In genomic region chr20:49415664-49416044, GRCh38 we compare ENCODE assay signal across 24 cellular contexts.
"Had no signal": no experiment of that assay in that cellular context is flagged by ENCODE, and none has a peak within 500 bp of the region (broad histone marks: within the 10 kb centered on the region; RNA-seq: fewer than 3 reads in every experiment).

No MANE protein-coding gene starts in this region.

- H3K9me3 ChIP-seq: spleen, testis had no signal

- H3K4me1 ChIP-seq: parathyroid adenoma had no signal

- H3K27me3 ChIP-seq: testis had no signal

- H3K27ac ChIP-seq: brain microvascular endothelial cell, parathyroid adenoma, spleen, testis, VCaP had no signal

- H3K36me3 ChIP-seq: brain microvascular endothelial cell, spleen had no signal

- H3K9ac ChIP-seq: parathyroid adenoma had no signal

- H3K4me3 ChIP-seq: spleen, testis had no signal

- DNase-seq: activated CD4-positive, alpha-beta T cell treated with anti-CD3 and anti-CD28 coated beads for 4 hours; activated CD4-positive, alpha-beta T cell treated with anti-CD3 and anti-CD28 coated beads, Interleukin-2, amount 50 U/mL, for 48 hours; activated CD8-positive, alpha-beta memory T cell treated with anti-CD3 and anti-CD28 coated beads for 24 hours; activated effector memory CD4-positive, alpha-beta T cell treated with anti-CD3 and anti-CD28 coated beads, Interleukin-2, amount 50 U/mL, for 16 hours; activated naive CD4-positive, alpha-beta T cell treated with anti-CD3 and anti-CD28 coated beads for 36 hours; activated naive CD8-positive, alpha-beta T cell treated with anti-CD3 and anti-CD28 coated beads, Interleukin-2, amount 10 ng/mL, durations not matched to agents 7 days and 5 days; activated T-cell treated with anti-CD3 and anti-CD28 coated beads, Interleukin-2, amount 50 U/mL, for 1 hour; brain microvascular endothelial cell; cortex of kidney; endodermal cell; head of caudate nucleus; hippocampal formation; left cardiac atrium; mammary epithelial cell; naive thymus-derived CD8-positive, alpha-beta T cell; nucleus accumbens; right cardiac atrium; spleen; stimulated activated naive CD4-positive, alpha-beta T cell; SW 1271; T-helper 9 cell; testis had no signal
